Comparison of ENCODE assay signal across 8 cellular contexts in genomic region chr20:58310291-58310782, GRCh38. TPM values are rescaled to one million over a fixed set of nuclear protein-coding genes. Genes with fewer than 3 reads are reported as not detected.
DNase-seq lines count a peak whose midpoint lies in the region; ATAC-seq, FAIRE-seq and TF ChIP-seq lines count a peak whose summit lies in the region.

No MANE protein-coding gene starts in this region.

- H2AFZ ChIP-seq in mammary epithelial cell (ENCODE audit: low read depth, low read length) = peak overlapping the region; percentile 86

- no peaks in the 10 kb centered on the region for H4K20me1 ChIP-seq in mammary epithelial cell (ENCODE audit: insufficient read depth, low read length)

- CTCF ChIA-PET in mammary epithelial cell (lab: Charles Lee; ENCODE audit: low non-redundant PET) = interaction anchor here (1.0 kb wide), 1 partner anchor 349 kb away, joined by 7 read pairs; no protein-coding TSS in a partner anchor

- peak overlapping the region; percentile 83 for H3K4me2 ChIP-seq in mammary epithelial cell (ENCODE audit: insufficient read depth, low read depth, low read length)

- no peaks in the 10 kb centered on the region for H3K27me3 ChIP-seq in mammary epithelial cell (ENCODE audit: insufficient read depth, low read length)

- no peak for TF ChIP-seq POLR2A in GM12891 (IDR thresholded peaks at IDR 0.05; ENCODE audit: low read depth, low read length)

- H3K9me3 ChIP-seq in mammary epithelial cell (replicated peaks; ENCODE audit: insufficient read depth, low read length) (no peaks in the 10 kb centered on the region), mesodermal cell (ENCODE audit: control insufficient read depth, low read length) (no peaks in the 10 kb centered on the region)

- BruUV-seq in mammary epithelial cell (replicated peaks; lab: Mats Ljungman, UMichigan) = TSS peak; percentile 81

- ATAC-seq in GM21515 (IDR thresholded peaks at IDR 0.05; ENCODE audit: unreplicated experiment) = no peak

- WGBS in mammary epithelial cell (ENCODE audit: low coverage, missing lambda C conversion rate) = 0% methylated on average over 1 of the region's 1 CpG
- 0% methylated on average over 1 of the region's 1 CpG; no CpG with 5 or more reads in 1 of the 2 experiments for WGBS in mesodermal cell (ENCODE audit: insufficient coverage in 2 of 2), 2 experiments

- H3K9ac ChIP-seq in mammary epithelial cell (ENCODE audit: insufficient read depth, low read length) = peak overlapping the region; percentile 92

- H3K79me2 ChIP-seq in mammary epithelial cell (ENCODE audit: insufficient read depth, low read length) = peaks cover 70% of the 10 kb centered on the region

- FAIRE-seq in GM12891 (lab: Jason Lieb, UNC) = no peak

- H3K4me3 ChIP-seq in mammary epithelial cell (replicated peaks in 1 of 3; ENCODE audit: insufficient read depth in 1 of 3, low read depth in 2 of 3, low read length in 3 of 3) = peak overlapping the region; percentile 58 to 86 (median 84)
- peak overlapping the region; percentile 83 for H3K4me3 ChIP-seq in mesodermal cell (ENCODE audit: extremely low read depth, insufficient read depth, low read length, poor library complexity, severe bottlenecking)

- H3K4me1 ChIP-seq in mammary epithelial cell (ENCODE audit: insufficient read depth, low read length) (peaks cover 50% of the 10 kb centered on the region), mesodermal cell (ENCODE audit: control insufficient read depth, insufficient read depth, low read length, poor library complexity, severe bottlenecking) (no peaks in the 10 kb centered on the region)

- intact Hi-C loops in mammary epithelial cell (cut with micrococcal nuclease) = loop anchor here (5.0 kb wide), 3 partner anchors 137 to 582 kb away; partner anchors contain the start of gene STX16

- TF ChIP-seq CTCF in mammary epithelial cell (conservative IDR thresholded peaks at IDR 0.05 in 1 of 2, IDR thresholded peaks at IDR 0.05 in 1 of 2; ENCODE audit: extremely low read depth in 1 of 2, insufficient read depth in 1 of 2, low read depth in 1 of 2, low read length in 2 of 2) = no peak

- H3K27ac ChIP-seq in mammary epithelial cell (ENCODE audit: insufficient read depth, low read depth, low read length) = peak overlapping the region; percentile 91
- H3K27ac ChIP-seq in mesodermal cell (ENCODE audit: low read depth, low read length, severe bottlenecking) = peak overlapping the region; percentile 84

- dilution Hi-C loops in mammary epithelial cell (cut with HindIII; ENCODE audit: low sequenced_read_pairs) = no loop called here

- in situ Hi-C loops in Caki2 (cut with HindIII; ENCODE audit: low pct_unique_long_range_greater_than_20kb, low sequenced_read_pairs) (no loop called here), mammary epithelial cell (cut with MboI; ENCODE audit: low sequenced_read_pairs in 2 of 2) (no loop called here)

- DNase-seq in Caki2 (ENCODE audit: low read depth) = peak; percentile 34
- peak; percentile 29 to 34 for DNase-seq in Kasumi-1 (lab: John Stamatoyannopoulos, UW)
- peak; percentile 61 for DNase-seq in mammary epithelial cell
- no peak for DNase-seq in GM12891 (ENCODE audit: insufficient read length, low spot score)
- DNase-seq in T1000 (lab: John Stamatoyannopoulos, UW) = no peak
- no peak for DNase-seq in NCI-H748 treated with DMSO at 0.1 percent for 48 hours (lab: John Stamatoyannopoulos, UW)

- H3K36me3 ChIP-seq in mammary epithelial cell (ENCODE audit: insufficient read depth, low read length) (peaks cover 11% of the 10 kb centered on the region), mesodermal cell (ENCODE audit: control insufficient read depth, insufficient read depth, low read length) (peaks cover 41% of the 10 kb centered on the region)

TF ChIP-seq in GM12891, 5 proteins besides CTCF, POLR2A, EP300 and RAD21:
- no peak for TF ChIP-seq SPI1 (IDR thresholded peaks at IDR 0.05; ENCODE audit: low read depth, low read length)

RNA-seq across cellular contexts. Expression of gene RAB22A, which starts 0.8 kb away (rescaled TPM):
- total RNA-seq in Caki2 (2014; rRNA removed; shearing (Covaris generic); ENCODE audit: low replicate concordance) = 9.4 and 11.7 TPM in 2 replicates
- total RNA-seq in mammary epithelial cell = 10 to 100 TPM; 24.7 to 24.8 TPM
- polyA plus RNA-seq in mammary epithelial cell = 11.2 TPM
- polyA minus RNA-seq in mammary epithelial cell = 33.2 TPM
- 6.8 TPM for polyA plus RNA-seq in mesodermal cell (2013, experiment 1 of 2)
- polyA plus RNA-seq in mesodermal cell (2013, experiment 2 of 2) = 6.3 TPM
- 3.2 TPM for polyA plus RNA-seq in GM12891 (2012; ENCODE audit: low read depth, missing spikeins)

Comparison
In these comparisons a context has a peak if more than half of its experiments do, and no peak if none do; other contexts are left out.
1. DNase-seq: peak in Caki2 (single experiment), Kasumi-1 (2 of 2) and mammary epithelial cell (single experiment); none in GM12891 (single experiment), T1000 (single experiment) and NCI-H748 treated with DMSO at 0.1 percent for 48 hours (single experiment).